Comparison of ENCODE assay signal across 34 cellular contexts in genomic region chr1:46649764-46650163, GRCh38.
"Had no signal": no experiment of that assay in that cellular context is flagged by ENCODE, and none has a peak within 500 bp of the region (broad histone marks: within the 10 kb centered on the region; RNA-seq: fewer than 3 reads in every experiment).

No MANE protein-coding gene starts in this region.

- DNase-seq: Karpas-422, Kasumi-1, MG63, MM.1S, MV-4-11, NCI-H1048, NCI-H1092, NCI-H1092 treated with DMSO at 0.1 percent for 48 hours, NCI-H1105, NCI-H1105 treated with DMSO at 0.1 percent for 48 hours, NCI-H1417, NCI-H1417 treated with DMSO at 0.1 percent for 48 hours, NCI-H1436, NCI-H1436 treated with DMSO at 0.1 percent for 48 hours, NCI-H146, NCI-H1694, NCI-H1694 treated with DMSO at 0.1 percent for 48 hours, NCI-H187, NCI-H187 treated with DMSO at 0.1 percent for 48 hours, NCI-H1930, NCI-H2029, NCI-H2029 treated with DMSO at 0.1 percent for 48 hours, NCI-H2081, NCI-H2081 treated with DMSO at 0.1 percent for 48 hours, NCI-H2107, NCI-H2171, NCI-H2171 treated with DMSO at 0.1 percent for 48 hours, NCI-H2227 treated with DMSO at 0.1 percent for 48 hours, NCI-H226, NCI-H345, NCI-H446, NCI-H446 treated with DMSO at 0.1 percent for 48 hours, NCI-H510A, NCI-H510A treated with DMSO at 0.1 percent for 48 hours had no signal

- H3K4me3 ChIP-seq: MG63 had no signal
